Comparison of ENCODE assay signal across 8 cellular contexts in genomic region chr1:243712890-243713425, GRCh38.
DNase-seq lines count a peak whose midpoint lies in the region; ATAC-seq, FAIRE-seq and TF ChIP-seq lines count a peak whose summit lies in the region.

No MANE protein-coding gene starts in this region.

- POLR2A ChIA-PET in A549 (lab: Yijun Ruan, JAX) (no interaction called here), Panc1 (lab: Charles Lee) (no interaction called here)

- H3K9me3 Mint-ChIP-seq in IgD-negative memory B cell, result no peaks in the 10 kb centered on the region

- 33% methylated on average over 7 of the region's 7 CpGs for WGBS in A549 (ENCODE audit: missing lambda C conversion rate)

- H3K36me3 Mint-ChIP-seq in IgD-negative memory B cell, result peaks cover 3% of the 10 kb centered on the region

- peak overlapping the region; percentile 49 for H3K4me2 ChIP-seq in A549

- H3K27me3 ChIP-seq in Panc1 (ENCODE audit: control insufficient read depth, insufficient read depth, low read length) (no peaks in the 10 kb centered on the region), foreskin keratinocyte (no peaks in the 10 kb centered on the region), H7 (ENCODE audit: control insufficient read depth, insufficient read depth, low read length) (no peaks in the 10 kb centered on the region), left lung (no peaks in the 10 kb centered on the region)

- no TSS peak for BruUV-seq in Panc1 (replicated peaks; lab: Mats Ljungman, UMichigan)

- H3K27ac ChIP-seq in A549 (no peak overlapping the region), Panc1 (ENCODE audit: low read length) (no peak overlapping the region), foreskin keratinocyte (no peak overlapping the region), left lung (no peak overlapping the region)

- H3K4me1 Mint-ChIP-seq in IgD-negative memory B cell, result peaks cover 14 to 19% (median 15%) of the 10 kb centered on the region in 3 donors

- H3K4me3 ChIP-seq in A549 (no peak overlapping the region), Panc1 (ENCODE audit: low read depth in 2 of 2, low read length in 2 of 2) (no peak overlapping the region), H7 (ENCODE audit: insufficient read depth, low read depth, low read length) (no peak overlapping the region), left lung (no peak overlapping the region)

- H3K27ac Mint-ChIP-seq in IgD-negative memory B cell, result no peak overlapping the region

- peak overlapping the region in 3 of 4 donors; percentile 19 to 79 (median 26) for H3K4me3 Mint-ChIP-seq in IgD-negative memory B cell

- TF ChIP-seq CTCF in A549 (IDR thresholded peaks at IDR 0.05), result peak; percentile 21; the same call in 1 of the 3 replicates
- TF ChIP-seq CTCF in Panc1 (IDR thresholded peaks at IDR 0.05), result peak; percentile 23; the same call in 1 of the 2 replicates
- peak; percentile 44 for TF ChIP-seq CTCF in foreskin keratinocyte (conservative IDR thresholded peaks at IDR 0.05)
- TF ChIP-seq CTCF in left lung (IDR thresholded peaks at IDR 0.05), result no peak

- TF ChIP-seq EP300 in A549 (IDR thresholded peaks at IDR 0.05), result no peak

- DNase-seq in A549 (ENCODE audit: low read depth in 1 of 2, low spot score in 1 of 2) (peak in 1 of 2 experiments; percentile 24), Panc1 (ENCODE audit: low read depth, low spot score) (no peak), foreskin keratinocyte (no peak), H7 (no peak), left lung (no peak)

- intact Hi-C loops in Panc1 (cut with micrococcal nuclease; ENCODE audit: unreplicated experiment), result no loop called here
- intact Hi-C loops in left lung (cut with DNase I), result no loop called here

- ATAC-seq in A549, result peak; percentile 43 to 75; a peak in 4 of 6 replicates
- no peak for ATAC-seq in Panc1
- ATAC-seq in foreskin keratinocyte, result peak; percentile 46
- no peak for ATAC-seq in HG03521 (IDR thresholded peaks at IDR 0.05; ENCODE audit: unreplicated experiment)
- ATAC-seq in HG03135 (IDR thresholded peaks at IDR 0.05; ENCODE audit: unreplicated experiment), result no peak
- ATAC-seq in left lung, result no peak

- no peaks in the 10 kb centered on the region for H3K27me3 Mint-ChIP-seq in IgD-negative memory B cell

- H3K4me1 ChIP-seq in A549, result peaks cover 35% of the 10 kb centered on the region
- H3K4me1 ChIP-seq in Panc1 (ENCODE audit: control insufficient read depth, insufficient read depth, low read length), result no peaks in the 10 kb centered on the region
- peaks cover 10% of the 10 kb centered on the region for H3K4me1 ChIP-seq in foreskin keratinocyte
- H3K4me1 ChIP-seq in left lung, result peaks cover 0 to 25% of the 10 kb centered on the region in 2 donors

- no peaks in the 10 kb centered on the region for H3K36me3 ChIP-seq in Panc1 (ENCODE audit: control insufficient read depth, insufficient read depth, low read length)
- no peaks in the 10 kb centered on the region for H3K36me3 ChIP-seq in H7 (replicated peaks; ENCODE audit: control insufficient read depth, insufficient read depth, low read length)
- no peaks in the 10 kb centered on the region for H3K36me3 ChIP-seq in left lung

- no peak for TF ChIP-seq POLR2A in A549 (IDR thresholded peaks at IDR 0.05; ENCODE audit: low read length)

- CTCF ChIA-PET in A549 (lab: Yijun Ruan, JAX), result interaction anchor here (0.7 to 1.1 kb wide), 3 partner anchors 11 to 251 kb away, joined by 3 read pairs; no protein-coding TSS in a partner anchor
- CTCF ChIA-PET in Panc1 (lab: Charles Lee), result no interaction called here

- H3K9me3 ChIP-seq in A549, result no peaks in the 10 kb centered on the region
- H3K9me3 ChIP-seq in Panc1 (ENCODE audit: control insufficient read depth, insufficient read depth, low read depth, low read length), result no peaks in the 10 kb centered on the region
- no peaks in the 10 kb centered on the region for H3K9me3 ChIP-seq in left lung

- FAIRE-seq in A549 (lab: Jason Lieb, UNC), result no peak

- TF ChIP-seq RAD21 in A549 (conservative IDR thresholded peaks at IDR 0.05 in 1 of 2, IDR thresholded peaks at IDR 0.05 in 1 of 2), result no peak

- in situ Hi-C loops in Panc1 (cut with HindIII; ENCODE audit: low pct_unique_long_range_greater_than_20kb, low sequenced_read_pairs), result no loop called here

TF ChIP-seq in A549, 52 proteins besides CTCF, POLR2A, EP300 and RAD21:
- no peak for TF ChIP-seq MYC (IDR thresholded peaks at IDR 0.05; ENCODE audit: borderline replicate concordance, low read length)
- no peak for TF ChIP-seq BCL3 (IDR thresholded peaks at IDR 0.05)
- no peak for TF ChIP-seq SMC3 (IDR thresholded peaks at IDR 0.05)
- TF ChIP-seq JUNB (IDR thresholded peaks at IDR 0.05), result no peak
- TF ChIP-seq HOXA7 (CRISPR knock-in tag; IDR thresholded peaks at IDR 0.05), result no peak
- no peak for TF ChIP-seq EHF (CRISPR knock-in tag; IDR thresholded peaks at IDR 0.05)
- no peak for TF ChIP-seq NFE2L2 (conservative IDR thresholded peaks at IDR 0.05; ENCODE audit: low read length)
- TF ChIP-seq KDM5A (IDR thresholded peaks at IDR 0.05), result no peak
TF ChIP-seq in A549: peak in this region for 0.

Comparison
In these comparisons a context has a peak if more than half of its experiments do, and no peak if none do; other contexts are left out.
1. ATAC-seq: peak in A549 (2 of 2) and foreskin keratinocyte (single experiment); none in Panc1 (single experiment), HG03521 (single experiment), HG03135 (single experiment) and left lung (single experiment).
2. CTCF ChIP-seq: peak in A549 (single experiment), Panc1 (single experiment) and foreskin keratinocyte (single experiment); none in left lung (0 of 2).